9 cellular contexts compared by ENCODE assay signal in the genomic region with DNA sequence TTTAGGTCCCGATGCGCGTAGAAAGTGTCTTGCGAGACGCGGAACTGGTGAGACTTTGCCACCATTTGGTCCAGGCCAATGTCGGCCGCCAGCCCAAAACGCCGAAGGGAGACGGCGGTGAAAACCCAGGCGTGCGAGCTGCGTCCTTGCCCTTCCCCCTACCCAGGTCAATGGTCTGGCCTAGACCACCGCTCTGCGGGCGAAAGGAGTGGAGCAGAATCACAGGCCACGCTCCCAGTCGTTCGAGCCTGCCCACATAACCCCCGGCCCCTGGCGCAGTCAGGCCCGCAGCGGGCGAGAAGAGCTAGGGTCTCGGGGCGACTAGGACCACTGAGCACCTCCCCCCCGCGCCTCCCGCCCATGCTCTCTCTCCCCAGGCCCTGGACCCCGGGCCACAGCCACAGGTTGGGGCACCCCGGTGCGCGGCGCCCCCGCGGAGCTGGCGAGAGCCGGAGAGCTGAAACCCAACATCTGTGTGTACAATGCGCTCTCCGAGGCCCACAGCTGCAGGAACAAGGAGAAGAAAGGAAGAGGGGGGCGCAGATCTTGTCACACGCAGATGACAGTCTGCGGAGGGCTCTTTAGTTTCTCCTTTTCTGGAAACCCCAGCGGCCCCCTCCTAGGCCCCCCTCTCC.
DNase-seq lines count a peak whose midpoint lies in the region; ATAC-seq, FAIRE-seq and TF ChIP-seq lines count a peak whose summit lies in the region.
"Had no signal": no experiment of that assay in that cellular context is flagged by ENCODE, and none has a peak within 500 bp of the region (broad histone marks: within the 10 kb centered on the region; RNA-seq: fewer than 3 reads in every experiment).

No MANE protein-coding gene starts in this region.

- H3K27me3 ChIP-seq in HepG2 (ENCODE audit: control insufficient read depth in 1 of 2, insufficient read depth in 2 of 2, low read length in 2 of 2): peaks cover 9 to 51% of the 10 kb centered on the region in 2 experiments; a peak in 4 of 5 replicates
- H3K27me3 ChIP-seq in right lobe of liver: peaks cover 8 to 25% of the 10 kb centered on the region in 2 donors

- peak overlapping the region in 1 of 3 experiments; percentile 37; a peak in 2 of 6 replicates for H3K4me3 ChIP-seq in HepG2 (replicated peaks in 1 of 3; ENCODE audit: insufficient read depth in 1 of 3, low read depth in 2 of 3, low read length in 3 of 3)
- no peak overlapping the region for H3K4me3 ChIP-seq in right lobe of liver

- no peak overlapping the region for H2AFZ ChIP-seq in HepG2 (ENCODE audit: low read length)

- H3K9me3 Mint-ChIP-seq in chondrocyte (ENCODE audit: low read depth): peaks cover 3% of the 10 kb centered on the region
- H3K9me3 Mint-ChIP-seq in naive B cell: peaks cover 0 to 4% (median 3%) of the 10 kb centered on the region in 7 donors

- no peak overlapping the region for H3K9ac ChIP-seq in HepG2 (ENCODE audit: insufficient read depth, low read depth, low read length)

- H3K4me3 Mint-ChIP-seq in chondrocyte (ENCODE audit: unreplicated experiment) (peak overlapping the region; percentile 61), naive B cell (peak overlapping the region in 7 of 8 donors; percentile 12 to 72 (median 47))

- H3K36me3 ChIP-seq in HepG2 (replicated peaks in 1 of 2; ENCODE audit: control insufficient read depth in 1 of 2, insufficient read depth in 2 of 2, low read length in 2 of 2) (no peaks in the 10 kb centered on the region), right lobe of liver (no peaks in the 10 kb centered on the region)

- WGBS in HepG2 (ENCODE audit: low lambda C conversion rate): 0% methylated on average over 4 of the region's 46 CpGs
- WGBS in right lobe of liver (ENCODE audit: insufficient coverage, low coverage, low lambda C conversion rate, missing lambda C conversion rate): 4% methylated on average over 23 of the region's 46 CpGs

- TF ChIP-seq EP300 in HepG2 (IDR thresholded peaks at IDR 0.05; ENCODE audit: low read depth in 2 of 2, low read length in 2 of 2) (no peak), HepG2 (CRISPR knock-in tag; IDR thresholded peaks at IDR 0.05; ENCODE audit: borderline replicate concordance) (no peak)

- H3K4me1 Mint-ChIP-seq in chondrocyte (ENCODE audit: low read depth) (peaks cover 9% of the 10 kb centered on the region), naive B cell (peaks cover 0 to 14% (median 5%) of the 10 kb centered on the region in 3 donors)

- in situ Hi-C loops in HepG2 (cut with HindIII; ENCODE audit: extremely low pct_ligation_motif_present, low pct_unique_long_range_greater_than_20kb): no loop called here

- H4K20me1 ChIP-seq in HepG2 (ENCODE audit: insufficient read depth, low read length): peaks cover 15% of the 10 kb centered on the region; the same call in 1 of the 2 replicates

- intact Hi-C loops in HepG2 (cut with micrococcal nuclease; ENCODE audit: unreplicated experiment): no loop called here
- intact Hi-C loops in right lobe of liver (cut with DNase I): no loop called here

- peak overlapping the region; percentile 32; the same call in 1 of the 2 replicates for H3K4me2 ChIP-seq in HepG2 (ENCODE audit: low read depth, low read length)

- H3K4me1 ChIP-seq in HepG2 (ENCODE audit: insufficient read depth, low read length) (no peaks in the 10 kb centered on the region), right lobe of liver (no peaks in the 10 kb centered on the region)

- H3K27ac ChIP-seq in HepG2 (ENCODE audit: extremely low read length, insufficient read depth, low read length) (no peak overlapping the region), right lobe of liver (no peak overlapping the region)

- peak; percentile 36 for ATAC-seq in HepG2
- ATAC-seq in right lobe of liver: no peak
- ATAC-seq in naive B cell (ENCODE audit: low read depth in 2 of 2): no peak
- ATAC-seq in HG02588 (IDR thresholded peaks at IDR 0.05; ENCODE audit: unreplicated experiment): no peak
- no peak for ATAC-seq in GM19463 (IDR thresholded peaks at IDR 0.05; ENCODE audit: unreplicated experiment)

- TF ChIP-seq POLR2A in HepG2 (IDR thresholded peaks at IDR 0.05; ENCODE audit: insufficient read depth in 1 of 2, low read depth in 2 of 2, low read length in 2 of 2) (no peak), right lobe of liver (IDR thresholded peaks at IDR 0.05) (no peak)

- DNase-seq in HepG2 (ENCODE audit: low spot score) (no peak), right lobe of liver (no peak), chondrocyte (ENCODE audit: low spot score) (peak; percentile 68), naive B cell (no peak), hippocampal formation (lab: John Stamatoyannopoulos, UW) (no peak), activated gamma-delta T cell treated with Interleukin-2 at 50 U/mL for 16 hours (no peak)
- DNase-seq: IMR-90 had no signal

- POLR2A ChIA-PET in HepG2 (lab: Yijun Ruan, JAX): no interaction called here

- H3K9me3 ChIP-seq in HepG2 (ENCODE audit: low read length): no peaks in the 10 kb centered on the region
- no peaks in the 10 kb centered on the region for H3K9me3 ChIP-seq in right lobe of liver

- TF ChIP-seq RAD21 in HepG2 (CRISPR knock-in tag; IDR thresholded peaks at IDR 0.05): no peak

- FAIRE-seq in HepG2 (lab: Jason Lieb, UNC): no peak

- TF ChIP-seq CTCF in HepG2 (CRISPR knock-in tag; IDR thresholded peaks at IDR 0.05) (no peak), right lobe of liver (IDR thresholded peaks at IDR 0.05) (no peak), chondrocyte (IDR thresholded peaks at IDR 0.05) (no peak)

- H3K27me3 Mint-ChIP-seq in chondrocyte (ENCODE audit: low read depth) (peaks cover 46% of the 10 kb centered on the region), naive B cell (peaks cover 30 to 44% (median 31%) of the 10 kb centered on the region in 3 donors)

- H3K79me2 ChIP-seq in HepG2 (ENCODE audit: insufficient read depth, low read length): no peaks in the 10 kb centered on the region

- CTCF ChIA-PET in HepG2 (lab: Yijun Ruan, JAX; ENCODE audit: low intra/inter-chr PET ratio, low total read pairs): no interaction called here

- no TSS peak for BruUV-seq in HepG2 (replicated peaks; lab: Mats Ljungman, UMichigan)

- H3K36me3 Mint-ChIP-seq in chondrocyte (ENCODE audit: low read depth) (no peaks in the 10 kb centered on the region), naive B cell (no peaks in the 10 kb centered on the region)

- H3K27ac Mint-ChIP-seq in chondrocyte (ENCODE audit: unreplicated experiment): no peak overlapping the region
- no peak overlapping the region for H3K27ac Mint-ChIP-seq in naive B cell

TF ChIP-seq in HepG2, 621 proteins besides CTCF, POLR2A, EP300 and RAD21:
- TF ChIP-seq RXRA (CRISPR knock-in tag; IDR thresholded peaks at IDR 0.05): 0 out of 2 replicates have a peak, but pooled peaks have one; percentile 16
- no peak for TF ChIP-seq NR1H2 (CRISPR knock-in tag; IDR thresholded peaks at IDR 0.05; ENCODE audit: borderline replicate concordance, low read depth)
- 0 out of 2 replicates have a peak, but pooled peaks have one; percentile 28 for TF ChIP-seq ZBTB7A (CRISPR knock-in tag; IDR thresholded peaks at IDR 0.05)
- peak; percentile 69; the same call in 1 of the 2 replicates for TF ChIP-seq EZH2 (conservative IDR thresholded peaks at IDR 0.05; ENCODE audit: low read depth, low read length)
- peak; percentile 61; the same call in 1 of the 2 replicates for TF ChIP-seq MTF2 (CRISPR knock-in tag; IDR thresholded peaks at IDR 0.05; ENCODE audit: borderline replicate concordance)
- no peak for TF ChIP-seq ZNF75D (CRISPR knock-in tag; IDR thresholded peaks at IDR 0.05; ENCODE audit: borderline replicate concordance)
- no peak for TF ChIP-seq ARNT2 (CRISPR knock-in tag; IDR thresholded peaks at IDR 0.05; ENCODE audit: low read depth)
- TF ChIP-seq ZNF773 (CRISPR knock-in tag; IDR thresholded peaks at IDR 0.05; ENCODE audit: borderline replicate concordance): no peak
- TF ChIP-seq, protein P1, sequence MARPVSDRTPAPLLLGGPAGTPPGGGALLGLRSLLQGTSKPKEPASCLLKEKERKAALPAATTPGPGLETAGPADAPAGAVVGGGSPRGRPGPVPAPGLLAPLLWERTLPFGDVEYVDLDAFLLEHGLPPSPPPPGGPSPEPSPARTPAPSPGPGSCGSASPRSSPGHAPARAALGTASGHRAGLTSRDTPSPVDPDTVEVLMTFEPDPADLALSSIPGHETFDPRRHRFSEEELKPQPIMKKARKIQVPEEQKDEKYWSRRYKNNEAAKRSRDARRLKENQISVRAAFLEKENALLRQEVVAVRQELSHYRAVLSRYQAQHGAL (CRISPR knock-in tag; IDR thresholded peaks at IDR 0.05; ENCODE audit: not compliant biosample characterization): no peak
- peak; percentile 92 for TF ChIP-seq ZNF800 (CRISPR knock-in tag; IDR thresholded peaks at IDR 0.05)
- TF ChIP-seq ZFX (CRISPR knock-in tag; IDR thresholded peaks at IDR 0.05; ENCODE audit: low read depth): peak; percentile 17; the same call in 1 of the 2 replicates
TF ChIP-seq in HepG2: peak in this region for 6.
